Comparison of ENCODE assay signal across 1 cellular context in genomic region chr13:62653371-62653770, GRCh38.
TF ChIP-seq lines count a peak whose summit lies in the region.

No MANE protein-coding gene starts in this region.

TF ChIP-seq in HCT116, 20 proteins besides CTCF, POLR2A, EP300 and RAD21 (continued from another document):
- peak; percentile 54; the same call in 1 of the 2 replicates for TF ChIP-seq FOSL1 (IDR thresholded peaks at IDR 0.05; ENCODE audit: low read depth)
- TF ChIP-seq CEBPB (IDR thresholded peaks at IDR 0.05; ENCODE audit: low read depth): peak; percentile 28; the same call in 1 of the 2 replicates
- peak; percentile 54 for TF ChIP-seq JUND (IDR thresholded peaks at IDR 0.05)
